In genomic region chr2:171553236-171553635, GRCh38 we compare ENCODE assay signal across 15 cellular contexts.
"Had no signal": no experiment of that assay in that cellular context is flagged by ENCODE, and none has a peak within 500 bp of the region (broad histone marks: within the 10 kb centered on the region; RNA-seq: fewer than 3 reads in every experiment).

No MANE protein-coding gene starts in this region.

- H3K4me3 ChIP-seq: K562, SJCRH30 had no signal

- ATAC-seq: activated CD4-positive, CD25-positive, alpha-beta regulatory T cell treated with anti-CD3 and anti-CD28 coated beads, Interleukin-2, amount 50 U/mL, for 24 hours; activated CD8-positive, alpha-beta T cell treated with anti-CD3 and anti-CD28 coated beads for 36 hours had no signal

- H3K27me3 ChIP-seq: SJCRH30 had no signal

- H3K9me3 ChIP-seq: SJCRH30 had no signal

- DNase-seq: activated CD4-positive, alpha-beta T cell treated with anti-CD3 and anti-CD28 coated beads for 4 hours; activated CD8-positive, alpha-beta memory T cell treated with anti-CD3 and anti-CD28 coated beads, Interleukin-2, amount 50 U/mL, for 4 hours; activated CD8-positive, alpha-beta T cell treated with anti-CD3 and anti-CD28 coated beads for 36 hours; activated T-cell treated with anti-CD3 and anti-CD28 coated beads, Interleukin-2, amount 50 U/mL, for 72 hours; aorta; Karpas-422; NCI-H1930; NCI-H2171 treated with DMSO at 0.1 percent for 48 hours; NCI-H226; NCI-H526 treated with DMSO at 0.1 percent for 48 hours; NCI-H82; Right ventricle myocardium superior; SJCRH30 had no signal

- H3K27ac ChIP-seq: SJCRH30 had no signal
